ENCODE assay signal across 1 cellular context in the genomic region with DNA sequence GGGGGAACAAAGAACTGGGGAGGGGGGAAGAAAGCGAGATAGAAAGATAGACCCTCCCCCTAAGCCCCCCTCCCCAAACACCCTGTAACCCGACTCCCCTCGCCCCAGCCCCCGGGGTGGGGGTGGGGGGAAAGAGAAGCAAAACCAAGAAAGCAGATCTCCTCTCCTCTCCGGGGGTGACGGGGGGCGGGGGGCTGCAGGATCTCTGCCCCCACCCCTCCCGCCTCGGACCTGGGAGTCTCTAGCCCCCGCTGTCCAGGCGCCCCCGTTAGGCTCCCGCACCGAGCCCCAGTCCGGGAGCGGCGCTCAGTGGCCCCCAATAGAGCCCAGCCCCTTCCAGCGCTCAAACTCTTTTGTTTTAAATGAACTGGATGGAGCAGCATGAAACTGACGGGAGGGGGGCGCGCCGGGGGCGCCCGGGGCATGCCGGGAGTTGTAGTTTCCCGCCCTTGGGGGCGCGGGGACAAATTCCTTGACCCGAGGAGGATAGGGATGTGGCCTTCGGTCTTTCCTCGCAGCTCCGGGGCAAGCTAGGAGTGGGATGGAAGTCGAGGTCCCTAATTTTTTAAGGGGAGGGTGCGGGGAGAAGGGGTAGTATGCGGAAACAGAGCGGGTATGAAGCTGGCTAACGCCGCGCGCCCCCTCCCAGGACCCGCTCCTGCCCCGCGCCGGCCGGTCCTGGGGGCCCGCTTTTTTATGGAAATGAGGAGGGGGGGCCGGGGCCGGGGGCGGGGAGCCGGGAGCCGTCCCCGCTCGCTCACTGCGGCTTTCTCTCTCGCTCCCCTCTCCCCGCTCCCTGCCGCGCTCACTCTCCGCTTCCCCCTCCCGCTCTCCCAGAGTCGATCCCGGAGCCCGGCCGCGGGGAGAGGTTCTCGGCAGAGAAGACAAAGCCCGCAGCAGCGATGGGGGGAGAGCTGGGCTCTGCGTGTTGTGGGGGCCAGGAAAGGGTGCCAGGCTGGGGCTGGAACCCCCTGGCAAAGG.
TF ChIP-seq lines count a peak whose summit lies in the region.

A gene with protein sequence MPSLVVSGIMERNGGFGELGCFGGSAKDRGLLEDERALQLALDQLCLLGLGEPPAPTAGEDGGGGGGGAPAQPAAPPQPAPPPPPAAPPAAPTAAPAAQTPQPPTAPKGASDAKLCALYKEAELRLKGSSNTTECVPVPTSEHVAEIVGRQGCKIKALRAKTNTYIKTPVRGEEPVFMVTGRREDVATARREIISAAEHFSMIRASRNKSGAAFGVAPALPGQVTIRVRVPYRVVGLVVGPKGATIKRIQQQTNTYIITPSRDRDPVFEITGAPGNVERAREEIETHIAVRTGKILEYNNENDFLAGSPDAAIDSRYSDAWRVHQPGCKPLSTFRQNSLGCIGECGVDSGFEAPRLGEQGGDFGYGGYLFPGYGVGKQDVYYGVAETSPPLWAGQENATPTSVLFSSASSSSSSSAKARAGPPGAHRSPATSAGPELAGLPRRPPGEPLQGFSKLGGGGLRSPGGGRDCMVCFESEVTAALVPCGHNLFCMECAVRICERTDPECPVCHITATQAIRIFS (minus strand): TSS at position 355 of the 981 bp plus-strand sequence. CDS start 467 bp downstream, outside the sequence.

TF ChIP-seq in GM12878, 131 proteins besides CTCF, POLR2A, EP300 and RAD21 (continued from another document and continues in another):
- TF ChIP-seq YBX1 (IDR thresholded peaks at IDR 0.05) (no peak), SMC3 (IDR thresholded peaks at IDR 0.05; ENCODE audit: borderline replicate concordance, low read length) (no peak), HDAC6 (IDR thresholded peaks at IDR 0.05; ENCODE audit: unreplicated experiment) (no peak), ETV6 (conservative IDR thresholded peaks at IDR 0.05 in 1 of 2, IDR thresholded peaks at IDR 0.05 in 1 of 2; ENCODE audit: borderline replicate concordance in 1 of 2, low read depth in 1 of 2) (no peak), ZNF274 (IDR thresholded peaks at IDR 0.05; ENCODE audit: insufficient read depth, insufficient read length) (no peak), JUNB (IDR thresholded peaks at IDR 0.05) (no peak), NR2C1 (IDR thresholded peaks at IDR 0.05) (peak; percentile 66), LARP7 (IDR thresholded peaks at IDR 0.05) (no peak), NR2C2 (IDR thresholded peaks at IDR 0.05; ENCODE audit: borderline replicate concordance, control insufficient read depth, insufficient read length, low read depth) (no peak), TCF7 (IDR thresholded peaks at IDR 0.05; ENCODE audit: borderline replicate concordance) (no peak), CHD1 (IDR thresholded peaks at IDR 0.05; ENCODE audit: low read depth, low read length) (no peak), CREB1 (IDR thresholded peaks at IDR 0.05; ENCODE audit: low read depth) (peak; percentile 77), STAT3 (IDR thresholded peaks at IDR 0.05; ENCODE audit: low read depth, low read length) (no peak), SIN3A (IDR thresholded peaks at IDR 0.05; ENCODE audit: low read depth, low read length) (peak; percentile 64; the same call in 1 of the 2 replicates), SRF (IDR thresholded peaks at IDR 0.05; ENCODE audit: low read depth in 2 of 2, low read length in 2 of 2) (no peak), EZH2 (IDR thresholded peaks at IDR 0.05; ENCODE audit: borderline replicate concordance, control insufficient read depth, low read depth, low read length) (no peak), PML (IDR thresholded peaks at IDR 0.05; ENCODE audit: low read length) (no peak)
- TF ChIP-seq, protein P1, sequence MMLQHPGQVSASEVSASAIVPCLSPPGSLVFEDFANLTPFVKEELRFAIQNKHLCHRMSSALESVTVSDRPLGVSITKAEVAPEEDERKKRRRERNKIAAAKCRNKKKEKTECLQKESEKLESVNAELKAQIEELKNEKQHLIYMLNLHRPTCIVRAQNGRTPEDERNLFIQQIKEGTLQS (IDR thresholded peaks at IDR 0.05; ENCODE audit: borderline replicate concordance, extremely low read depth, low read depth, low read length) = no peak
- TF ChIP-seq, protein P2, sequence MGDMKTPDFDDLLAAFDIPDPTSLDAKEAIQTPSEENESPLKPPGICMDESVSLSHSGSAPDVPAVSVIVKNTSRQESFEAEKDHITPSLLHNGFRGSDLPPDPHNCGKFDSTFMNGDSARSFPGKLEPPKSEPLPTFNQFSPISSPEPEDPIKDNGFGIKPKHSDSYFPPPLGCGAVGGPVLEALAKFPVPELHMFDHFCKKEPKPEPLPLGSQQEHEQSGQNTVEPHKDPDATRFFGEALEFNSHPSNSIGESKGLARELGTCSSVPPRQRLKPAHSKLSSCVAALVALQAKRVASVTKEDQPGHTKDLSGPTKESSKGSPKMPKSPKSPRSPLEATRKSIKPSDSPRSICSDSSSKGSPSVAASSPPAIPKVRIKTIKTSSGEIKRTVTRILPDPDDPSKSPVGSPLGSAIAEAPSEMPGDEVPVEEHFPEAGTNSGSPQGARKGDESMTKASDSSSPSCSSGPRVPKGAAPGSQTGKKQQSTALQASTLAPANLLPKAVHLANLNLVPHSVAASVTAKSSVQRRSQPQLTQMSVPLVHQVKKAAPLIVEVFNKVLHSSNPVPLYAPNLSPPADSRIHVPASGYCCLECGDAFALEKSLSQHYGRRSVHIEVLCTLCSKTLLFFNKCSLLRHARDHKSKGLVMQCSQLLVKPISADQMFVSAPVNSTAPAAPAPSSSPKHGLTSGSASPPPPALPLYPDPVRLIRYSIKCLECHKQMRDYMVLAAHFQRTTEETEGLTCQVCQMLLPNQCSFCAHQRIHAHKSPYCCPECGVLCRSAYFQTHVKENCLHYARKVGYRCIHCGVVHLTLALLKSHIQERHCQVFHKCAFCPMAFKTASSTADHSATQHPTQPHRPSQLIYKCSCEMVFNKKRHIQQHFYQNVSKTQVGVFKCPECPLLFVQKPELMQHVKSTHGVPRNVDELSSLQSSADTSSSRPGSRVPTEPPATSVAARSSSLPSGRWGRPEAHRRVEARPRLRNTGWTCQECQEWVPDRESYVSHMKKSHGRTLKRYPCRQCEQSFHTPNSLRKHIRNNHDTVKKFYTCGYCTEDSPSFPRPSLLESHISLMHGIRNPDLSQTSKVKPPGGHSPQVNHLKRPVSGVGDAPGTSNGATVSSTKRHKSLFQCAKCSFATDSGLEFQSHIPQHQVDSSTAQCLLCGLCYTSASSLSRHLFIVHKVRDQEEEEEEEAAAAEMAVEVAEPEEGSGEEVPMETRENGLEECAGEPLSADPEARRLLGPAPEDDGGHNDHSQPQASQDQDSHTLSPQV (IDR thresholded peaks at IDR 0.05) = no peak
- TF ChIP-seq, protein P3, sequence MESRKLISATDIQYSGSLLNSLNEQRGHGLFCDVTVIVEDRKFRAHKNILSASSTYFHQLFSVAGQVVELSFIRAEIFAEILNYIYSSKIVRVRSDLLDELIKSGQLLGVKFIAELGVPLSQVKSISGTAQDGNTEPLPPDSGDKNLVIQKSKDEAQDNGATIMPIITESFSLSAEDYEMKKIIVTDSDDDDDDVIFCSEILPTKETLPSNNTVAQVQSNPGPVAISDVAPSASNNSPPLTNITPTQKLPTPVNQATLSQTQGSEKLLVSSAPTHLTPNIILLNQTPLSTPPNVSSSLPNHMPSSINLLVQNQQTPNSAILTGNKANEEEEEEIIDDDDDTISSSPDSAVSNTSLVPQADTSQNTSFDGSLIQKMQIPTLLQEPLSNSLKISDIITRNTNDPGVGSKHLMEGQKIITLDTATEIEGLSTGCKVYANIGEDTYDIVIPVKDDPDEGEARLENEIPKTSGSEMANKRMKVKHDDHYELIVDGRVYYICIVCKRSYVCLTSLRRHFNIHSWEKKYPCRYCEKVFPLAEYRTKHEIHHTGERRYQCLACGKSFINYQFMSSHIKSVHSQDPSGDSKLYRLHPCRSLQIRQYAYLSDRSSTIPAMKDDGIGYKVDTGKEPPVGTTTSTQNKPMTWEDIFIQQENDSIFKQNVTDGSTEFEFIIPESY (IDR thresholded peaks at IDR 0.05) = no peak
- TF ChIP-seq, protein P4, sequence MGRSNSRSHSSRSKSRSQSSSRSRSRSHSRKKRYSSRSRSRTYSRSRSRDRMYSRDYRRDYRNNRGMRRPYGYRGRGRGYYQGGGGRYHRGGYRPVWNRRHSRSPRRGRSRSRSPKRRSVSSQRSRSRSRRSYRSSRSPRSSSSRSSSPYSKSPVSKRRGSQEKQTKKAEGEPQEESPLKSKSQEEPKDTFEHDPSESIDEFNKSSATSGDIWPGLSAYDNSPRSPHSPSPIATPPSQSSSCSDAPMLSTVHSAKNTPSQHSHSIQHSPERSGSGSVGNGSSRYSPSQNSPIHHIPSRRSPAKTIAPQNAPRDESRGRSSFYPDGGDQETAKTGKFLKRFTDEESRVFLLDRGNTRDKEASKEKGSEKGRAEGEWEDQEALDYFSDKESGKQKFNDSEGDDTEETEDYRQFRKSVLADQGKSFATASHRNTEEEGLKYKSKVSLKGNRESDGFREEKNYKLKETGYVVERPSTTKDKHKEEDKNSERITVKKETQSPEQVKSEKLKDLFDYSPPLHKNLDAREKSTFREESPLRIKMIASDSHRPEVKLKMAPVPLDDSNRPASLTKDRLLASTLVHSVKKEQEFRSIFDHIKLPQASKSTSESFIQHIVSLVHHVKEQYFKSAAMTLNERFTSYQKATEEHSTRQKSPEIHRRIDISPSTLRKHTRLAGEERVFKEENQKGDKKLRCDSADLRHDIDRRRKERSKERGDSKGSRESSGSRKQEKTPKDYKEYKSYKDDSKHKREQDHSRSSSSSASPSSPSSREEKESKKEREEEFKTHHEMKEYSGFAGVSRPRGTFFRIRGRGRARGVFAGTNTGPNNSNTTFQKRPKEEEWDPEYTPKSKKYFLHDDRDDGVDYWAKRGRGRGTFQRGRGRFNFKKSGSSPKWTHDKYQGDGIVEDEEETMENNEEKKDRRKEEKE (IDR thresholded peaks at IDR 0.05) = no peak
- TF ChIP-seq, protein P5, sequence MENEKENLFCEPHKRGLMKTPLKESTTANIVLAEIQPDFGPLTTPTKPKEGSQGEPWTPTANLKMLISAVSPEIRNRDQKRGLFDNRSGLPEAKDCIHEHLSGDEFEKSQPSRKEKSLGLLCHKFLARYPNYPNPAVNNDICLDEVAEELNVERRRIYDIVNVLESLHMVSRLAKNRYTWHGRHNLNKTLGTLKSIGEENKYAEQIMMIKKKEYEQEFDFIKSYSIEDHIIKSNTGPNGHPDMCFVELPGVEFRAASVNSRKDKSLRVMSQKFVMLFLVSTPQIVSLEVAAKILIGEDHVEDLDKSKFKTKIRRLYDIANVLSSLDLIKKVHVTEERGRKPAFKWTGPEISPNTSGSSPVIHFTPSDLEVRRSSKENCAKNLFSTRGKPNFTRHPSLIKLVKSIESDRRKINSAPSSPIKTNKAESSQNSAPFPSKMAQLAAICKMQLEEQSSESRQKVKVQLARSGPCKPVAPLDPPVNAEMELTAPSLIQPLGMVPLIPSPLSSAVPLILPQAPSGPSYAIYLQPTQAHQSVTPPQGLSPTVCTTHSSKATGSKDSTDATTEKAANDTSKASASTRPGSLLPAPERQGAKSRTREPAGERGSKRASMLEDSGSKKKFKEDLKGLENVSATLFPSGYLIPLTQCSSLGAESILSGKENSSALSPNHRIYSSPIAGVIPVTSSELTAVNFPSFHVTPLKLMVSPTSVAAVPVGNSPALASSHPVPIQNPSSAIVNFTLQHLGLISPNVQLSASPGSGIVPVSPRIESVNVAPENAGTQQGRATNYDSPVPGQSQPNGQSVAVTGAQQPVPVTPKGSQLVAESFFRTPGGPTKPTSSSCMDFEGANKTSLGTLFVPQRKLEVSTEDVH (IDR thresholded peaks at IDR 0.05; ENCODE audit: low read depth, partially characterized antibody) = no peak
- TF ChIP-seq, protein P6, sequence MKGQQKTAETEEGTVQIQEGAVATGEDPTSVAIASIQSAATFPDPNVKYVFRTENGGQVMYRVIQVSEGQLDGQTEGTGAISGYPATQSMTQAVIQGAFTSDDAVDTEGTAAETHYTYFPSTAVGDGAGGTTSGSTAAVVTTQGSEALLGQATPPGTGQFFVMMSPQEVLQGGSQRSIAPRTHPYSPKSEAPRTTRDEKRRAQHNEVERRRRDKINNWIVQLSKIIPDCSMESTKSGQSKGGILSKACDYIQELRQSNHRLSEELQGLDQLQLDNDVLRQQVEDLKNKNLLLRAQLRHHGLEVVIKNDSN (IDR thresholded peaks at IDR 0.05; ENCODE audit: borderline replicate concordance, extremely low read length, insufficient read depth, low read depth, low read length) = no peak
- TF ChIP-seq, protein P7, sequence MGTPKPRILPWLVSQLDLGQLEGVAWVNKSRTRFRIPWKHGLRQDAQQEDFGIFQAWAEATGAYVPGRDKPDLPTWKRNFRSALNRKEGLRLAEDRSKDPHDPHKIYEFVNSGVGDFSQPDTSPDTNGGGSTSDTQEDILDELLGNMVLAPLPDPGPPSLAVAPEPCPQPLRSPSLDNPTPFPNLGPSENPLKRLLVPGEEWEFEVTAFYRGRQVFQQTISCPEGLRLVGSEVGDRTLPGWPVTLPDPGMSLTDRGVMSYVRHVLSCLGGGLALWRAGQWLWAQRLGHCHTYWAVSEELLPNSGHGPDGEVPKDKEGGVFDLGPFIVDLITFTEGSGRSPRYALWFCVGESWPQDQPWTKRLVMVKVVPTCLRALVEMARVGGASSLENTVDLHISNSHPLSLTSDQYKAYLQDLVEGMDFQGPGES (IDR thresholded peaks at IDR 0.05) = no peak; the same call in 1 of the 2 replicates
- TF ChIP-seq, protein P8, sequence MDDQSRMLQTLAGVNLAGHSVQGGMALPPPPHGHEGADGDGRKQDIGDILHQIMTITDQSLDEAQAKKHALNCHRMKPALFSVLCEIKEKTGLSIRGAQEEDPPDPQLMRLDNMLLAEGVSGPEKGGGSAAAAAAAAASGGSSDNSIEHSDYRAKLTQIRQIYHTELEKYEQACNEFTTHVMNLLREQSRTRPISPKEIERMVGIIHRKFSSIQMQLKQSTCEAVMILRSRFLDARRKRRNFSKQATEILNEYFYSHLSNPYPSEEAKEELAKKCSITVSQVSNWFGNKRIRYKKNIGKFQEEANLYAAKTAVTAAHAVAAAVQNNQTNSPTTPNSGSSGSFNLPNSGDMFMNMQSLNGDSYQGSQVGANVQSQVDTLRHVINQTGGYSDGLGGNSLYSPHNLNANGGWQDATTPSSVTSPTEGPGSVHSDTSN (IDR thresholded peaks at IDR 0.05; ENCODE audit: insufficient replicate concordance, low read depth, low read length) = no peak
- TF ChIP-seq, protein P9, sequence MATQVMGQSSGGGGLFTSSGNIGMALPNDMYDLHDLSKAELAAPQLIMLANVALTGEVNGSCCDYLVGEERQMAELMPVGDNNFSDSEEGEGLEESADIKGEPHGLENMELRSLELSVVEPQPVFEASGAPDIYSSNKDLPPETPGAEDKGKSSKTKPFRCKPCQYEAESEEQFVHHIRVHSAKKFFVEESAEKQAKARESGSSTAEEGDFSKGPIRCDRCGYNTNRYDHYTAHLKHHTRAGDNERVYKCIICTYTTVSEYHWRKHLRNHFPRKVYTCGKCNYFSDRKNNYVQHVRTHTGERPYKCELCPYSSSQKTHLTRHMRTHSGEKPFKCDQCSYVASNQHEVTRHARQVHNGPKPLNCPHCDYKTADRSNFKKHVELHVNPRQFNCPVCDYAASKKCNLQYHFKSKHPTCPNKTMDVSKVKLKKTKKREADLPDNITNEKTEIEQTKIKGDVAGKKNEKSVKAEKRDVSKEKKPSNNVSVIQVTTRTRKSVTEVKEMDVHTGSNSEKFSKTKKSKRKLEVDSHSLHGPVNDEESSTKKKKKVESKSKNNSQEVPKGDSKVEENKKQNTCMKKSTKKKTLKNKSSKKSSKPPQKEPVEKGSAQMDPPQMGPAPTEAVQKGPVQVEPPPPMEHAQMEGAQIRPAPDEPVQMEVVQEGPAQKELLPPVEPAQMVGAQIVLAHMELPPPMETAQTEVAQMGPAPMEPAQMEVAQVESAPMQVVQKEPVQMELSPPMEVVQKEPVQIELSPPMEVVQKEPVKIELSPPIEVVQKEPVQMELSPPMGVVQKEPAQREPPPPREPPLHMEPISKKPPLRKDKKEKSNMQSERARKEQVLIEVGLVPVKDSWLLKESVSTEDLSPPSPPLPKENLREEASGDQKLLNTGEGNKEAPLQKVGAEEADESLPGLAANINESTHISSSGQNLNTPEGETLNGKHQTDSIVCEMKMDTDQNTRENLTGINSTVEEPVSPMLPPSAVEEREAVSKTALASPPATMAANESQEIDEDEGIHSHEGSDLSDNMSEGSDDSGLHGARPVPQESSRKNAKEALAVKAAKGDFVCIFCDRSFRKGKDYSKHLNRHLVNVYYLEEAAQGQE (IDR thresholded peaks at IDR 0.05; ENCODE audit: low read depth, low read length) = no peak
